ENCODE assay signal across 30 cellular contexts in genomic region chr6:43407296-43407695, GRCh38. TPM values are rescaled to one million over a fixed set of nuclear protein-coding genes. Genes with fewer than 3 reads are reported as not detected.
"Had no signal": no experiment of that assay in that cellular context is flagged by ENCODE, and none has a peak within 500 bp of the region (broad histone marks: within the 10 kb centered on the region; RNA-seq: fewer than 3 reads in every experiment).

No MANE protein-coding gene starts in this region.

- H3K27ac Mint-ChIP-seq: dendritic cell treated with granulocyte-macrophage colony-stimulating factor and Interleukin-4, amounts not matched to agents 40 ng/mL and 50 ng/mL, for 4 days; effector memory CD8-positive, alpha-beta T cell; endodermal cell; mesothelial cell of epicardium had no signal

- H3K4me1 ChIP-seq: colonic mucosa, esophagus squamous epithelium, gastrocnemius medialis, heart right ventricle, left lung, lower lobe of right lung had no signal

- DNase-seq: colonic mucosa; cortex of kidney; effector CD8-positive, alpha-beta T cell; effector memory CD8-positive, alpha-beta T cell; endodermal cell; erythroblast; esophagus squamous epithelium; foreskin fibroblast; foreskin melanocyte; gastrocnemius medialis; glutamatergic neuron; head of caudate nucleus; heart right ventricle; hippocampal formation; left cardiac atrium; left lung; left ventricle myocardium superior; lower lobe of right lung; mesenchymal stem cell; mucosa of descending colon; naive B cell had no signal

- H3K4me3 Mint-ChIP-seq: dendritic cell treated with granulocyte-macrophage colony-stimulating factor and Interleukin-4, amounts not matched to agents 40 ng/mL and 50 ng/mL, for 4 days; effector memory CD8-positive, alpha-beta T cell; endodermal cell; mesothelial cell of epicardium; naive B cell had no signal

- H3K9me3 Mint-ChIP-seq: effector memory CD8-positive, alpha-beta T cell; endodermal cell; naive B cell had no signal

- ATAC-seq: effector memory CD8-positive, alpha-beta T cell; esophagus mucosa; gastrocnemius medialis; heart right ventricle; left cardiac atrium; left lung; left ventricle myocardium superior; lower lobe of right lung; mucosa of descending colon had no signal

- FAIRE-seq: endometrium, islet of Langerhans, keratinocyte had no signal

- H3K4me1 Mint-ChIP-seq: endodermal cell, mesothelial cell of epicardium, naive B cell had no signal

- H3K4me3 ChIP-seq: colonic mucosa, esophagus squamous epithelium, gastrocnemius medialis, heart right ventricle, left lung, lower lobe of right lung, mucosa of descending colon had no signal

- H3K27ac ChIP-seq: colonic mucosa, epithelial cell of prostate, esophagus squamous epithelium, gastrocnemius medialis, heart right ventricle, left lung, lower lobe of right lung had no signal

- H3K9me3 ChIP-seq: colonic mucosa, esophagus squamous epithelium, gastrocnemius medialis, left lung, lower lobe of right lung, mucosa of descending colon had no signal

- H3K36me3 ChIP-seq: colonic mucosa, esophagus squamous epithelium, gastrocnemius medialis, heart right ventricle, left lung, lower lobe of right lung had no signal

- H3K27me3 ChIP-seq: colonic mucosa, esophagus squamous epithelium had no signal

RNA-seq across cellular contexts. Expression of gene DLK2, which starts 48.1 kb away (rescaled TPM):
- total RNA-seq: endodermal cell, kidney epithelial cell, mesenteric fat pad had no signal
